In genomic region chr1:31315902-31316301, GRCh38 we compare ENCODE assay signal across 31 cellular contexts. TPM values are rescaled to one million over a fixed set of nuclear protein-coding genes. Genes with fewer than 3 reads are reported as not detected.
"Had no signal": no experiment of that assay in that cellular context is flagged by ENCODE, and none has a peak within 500 bp of the region (broad histone marks: within the 10 kb centered on the region; RNA-seq: fewer than 3 reads in every experiment).

No MANE protein-coding gene starts in this region.

- H3K4me3 ChIP-seq: colonic mucosa, PC-9 had no signal

- H3K27me3 ChIP-seq: brain microvascular endothelial cell, colonic mucosa had no signal

- H3K4me1 ChIP-seq: colonic mucosa had no signal

- ATAC-seq: activated CD8-positive, alpha-beta memory T cell treated with anti-CD3 and anti-CD28 coated beads, Interleukin-2, amount 10 ng/mL, durations not matched to agents 7 days and 5 days; activated naive CD8-positive, alpha-beta T cell treated with anti-CD3 and anti-CD28 coated beads, Interleukin-2, amount 50 U/mL, for 24 hours had no signal

- DNase-seq: activated CD4-positive, alpha-beta memory T cell treated with anti-CD3 and anti-CD28 coated beads, Interleukin-2, amount 10 ng/mL, durations not matched to agents 7 days and 5 days; activated CD4-positive, alpha-beta T cell treated with anti-CD3 and anti-CD28 coated beads for 1 hour; activated CD4-positive, alpha-beta T cell treated with anti-CD3 and anti-CD28 coated beads for 48 hours; activated CD4-positive, CD25-positive, alpha-beta regulatory T cell; activated CD8-positive, alpha-beta memory T cell treated with anti-CD3 and anti-CD28 coated beads for 24 hours; activated CD8-positive, alpha-beta memory T cell treated with anti-CD3 and anti-CD28 coated beads, Interleukin-2, amount 10 ng/mL, durations not matched to agents 7 days and 5 days; activated CD8-positive, alpha-beta memory T cell treated with anti-CD3 and anti-CD28 coated beads, Interleukin-2, amount 50 U/mL, for 48 hours; activated effector memory CD4-positive, alpha-beta T cell treated with Interleukin-2 at 50 U/mL for 16 hours; activated naive CD4-positive, alpha-beta T cell treated with anti-CD3 and anti-CD28 coated beads, Interleukin-2, amount 10 ng/mL, durations not matched to agents 7 days and 5 days; activated naive CD8-positive, alpha-beta T cell treated with anti-CD3 and anti-CD28 coated beads, Interleukin-2, amount 50 U/mL, for 24 hours; activated T-cell treated with anti-CD3 and anti-CD28 coated beads, Interleukin-2, amount 50 U/mL, for 48 hours; anterior cingulate cortex; brain microvascular endothelial cell; central memory CD4-positive, alpha-beta T cell; colonic mucosa; Karpas-422; KBM-7; NCI-H1694; NCI-H1930; NCI-H345; NCI-H524 treated with DMSO at 0.1 percent for 48 hours; PC-9; Right ventricle myocardium superior; SW 1271; T-helper 1 cell; T-helper 2 cell; T-helper 9 cell; WERI-Rb-1 had no signal

- H3K27ac ChIP-seq: brain microvascular endothelial cell, colonic mucosa, PC-9, WERI-Rb-1 had no signal

- H3K9me3 ChIP-seq: colonic mucosa had no signal

RNA-seq across cellular contexts. Expression of gene FABP3, which starts 57.0 kb away (rescaled TPM):
- total RNA-seq: activated CD4-positive, alpha-beta memory T cell treated with anti-CD3 and anti-CD28 coated beads, Interleukin-2, amount 10 ng/mL, durations not matched to agents 7 days and 5 days; activated CD8-positive, alpha-beta memory T cell treated with anti-CD3 and anti-CD28 coated beads, Interleukin-2, amount 10 ng/mL, durations not matched to agents 7 days and 5 days; MCF 10A; NCI-H460; OCI-LY7; PC-9 had no signal
